In genomic region chr2:12728221-12728777, GRCh38 we compare ENCODE assay signal across 8 cellular contexts. TPM values are rescaled to one million over a fixed set of nuclear protein-coding genes. Genes with fewer than 3 reads are reported as not detected.
A peak's percentile ranks its signal among the peaks of the same experiment; 100 is the strongest.
DNase-seq lines count a peak whose midpoint lies in the region; ATAC-seq and TF ChIP-seq lines count a peak whose summit lies in the region.

No MANE protein-coding gene starts in this region.

- no peaks in the 10 kb centered on the region for H3K9me2 ChIP-seq in Loucy (replicated peaks; ENCODE audit: low read depth, low read length)

- peaks cover 15% of the 10 kb centered on the region for H3K36me3 Mint-ChIP-seq in activated naive CD4-positive, alpha-beta T cell treated with anti-CD3 and anti-CD28 coated beads for 36 hours (ENCODE audit: low read depth)

- 45 to 78% methylated on average over 9 of the region's 9 CpGs for WGBS in sigmoid colon, 2 donors
- no CpG with 5 or more reads among the region's 9 CpGs for WGBS in neuronal stem cell (ENCODE audit: extremely low coverage in 2 of 2, insufficient read length in 2 of 2, insufficient replicate concordance in 1 of 2), 2 donors

- no peak overlapping the region for H4K91ac ChIP-seq in neuronal stem cell (ENCODE audit: low read depth, low read length, poor library complexity)

- H3K23ac ChIP-seq in neuronal stem cell (ENCODE audit: low read depth, low read length, poor library complexity), result no peak overlapping the region

- no peak overlapping the region for H3K9ac ChIP-seq in Loucy (ENCODE audit: low read depth, low read length, poor library complexity, severe bottlenecking)
- H3K9ac ChIP-seq in neuronal stem cell (ENCODE audit: low read depth, low read length, poor library complexity), result no peak overlapping the region

- H3K27ac ChIP-seq in upper lobe of right lung (no peak overlapping the region), sigmoid colon (peak overlapping the region in 1 of 4 donors; percentile 36), neuronal stem cell (replicated peaks; ENCODE audit: low read length) (no peak overlapping the region)

- ATAC-seq in GM21529 (IDR thresholded peaks at IDR 0.05; ENCODE audit: unreplicated experiment), result peak; percentile 93
- ATAC-seq in upper lobe of right lung, result peak; percentile 16

- no peak overlapping the region for H2AK5ac ChIP-seq in neuronal stem cell (ENCODE audit: low read depth, low read length)

- H3K79me2 ChIP-seq in Loucy (ENCODE audit: insufficient read depth, low read length), result peaks cover 65% of the 10 kb centered on the region

- no peak for TF ChIP-seq EP300 in sigmoid colon (IDR thresholded peaks at IDR 0.05)

- H3F3A ChIP-seq in Loucy (ENCODE audit: low read depth), result 0 out of 2 replicates have a peak, but pooled peaks cover 2% of the 10 kb centered on the region

- no peak for TF ChIP-seq CTCF in GM12864 (IDR thresholded peaks at IDR 0.05; ENCODE audit: low read depth, low read length, missing control alignments)
- no peak for TF ChIP-seq CTCF in Loucy (conservative IDR thresholded peaks at IDR 0.05; ENCODE audit: low read length)
- TF ChIP-seq CTCF in upper lobe of right lung (IDR thresholded peaks at IDR 0.05), result no peak
- no peak for TF ChIP-seq CTCF in sigmoid colon (IDR thresholded peaks at IDR 0.05)

- peak overlapping the region; percentile 67 for H3K4me2 ChIP-seq in Loucy (ENCODE audit: low read depth, low read length, poor library complexity, severe bottlenecking)
- H3K4me2 ChIP-seq in neuronal stem cell (ENCODE audit: insufficient read depth, low read length, poor library complexity, severe bottlenecking), result no peak overlapping the region

- H3K79me1 ChIP-seq in neuronal stem cell (ENCODE audit: low read depth, low read length), result peaks cover 22% of the 10 kb centered on the region

- peaks cover 33% of the 10 kb centered on the region; the same call in 1 of the 2 replicates for H3K36me3 ChIP-seq in Loucy (ENCODE audit: insufficient read depth, low read length)
- peaks cover 62% of the 10 kb centered on the region for H3K36me3 ChIP-seq in upper lobe of right lung
- peaks cover 0 to 74% (median 11%) of the 10 kb centered on the region in 4 donors for H3K36me3 ChIP-seq in sigmoid colon
- H3K36me3 ChIP-seq in neuronal stem cell (replicated peaks in 1 of 2; ENCODE audit: control insufficient read depth in 2 of 2, insufficient read depth in 2 of 2, low read length in 2 of 2), result peaks cover 72 to 100% of the 10 kb centered on the region in 2 donors

- CTCF ChIA-PET in activated naive CD4-positive, alpha-beta T cell treated with anti-CD3 and anti-CD28 coated beads for 36 hours (lab: Charles Lee), result interaction anchor here (0.5 to 5.9 kb wide), 5 partner anchors 12 to 974 kb away, joined by 3 to 33 read pairs (median 3); partner anchors contain the start of gene TRIB2

- no peak overlapping the region for H2BK15ac ChIP-seq in neuronal stem cell (ENCODE audit: low read length)

- H3K14ac ChIP-seq in neuronal stem cell (ENCODE audit: low read length), result no peak overlapping the region

- no peak overlapping the region for H2BK12ac ChIP-seq in neuronal stem cell (ENCODE audit: low read length)

- no peak overlapping the region for H2BK120ac ChIP-seq in neuronal stem cell (ENCODE audit: low read depth, low read length)

- H3K27ac Mint-ChIP-seq in activated naive CD4-positive, alpha-beta T cell treated with anti-CD3 and anti-CD28 coated beads for 36 hours, result peak overlapping the region; percentile 48

- H3K4me3 ChIP-seq in GM12864 (ENCODE audit: low read depth, low read length) (no peak overlapping the region), Loucy (ENCODE audit: low read length, poor library complexity, severe bottlenecking) (peak overlapping the region; percentile 68), upper lobe of right lung (no peak overlapping the region), sigmoid colon (no peak overlapping the region), neuronal stem cell (ENCODE audit: low read length in 2 of 2) (no peak overlapping the region)

- H4K8ac ChIP-seq in neuronal stem cell (ENCODE audit: low read depth, low read length), result no peak overlapping the region

- H3K9me3 ChIP-seq in Loucy (ENCODE audit: insufficient read depth, low read depth, low read length) (no peaks in the 10 kb centered on the region), upper lobe of right lung (no peaks in the 10 kb centered on the region), sigmoid colon (no peaks in the 10 kb centered on the region), neuronal stem cell (replicated peaks in 1 of 2; ENCODE audit: control insufficient read depth in 2 of 2, insufficient read depth in 1 of 2, low read depth in 1 of 2, low read length in 2 of 2) (peaks cover 0 to 8% of the 10 kb centered on the region in 2 donors)

- H3K4me3 Mint-ChIP-seq in activated naive CD4-positive, alpha-beta T cell treated with anti-CD3 and anti-CD28 coated beads for 36 hours, result peak overlapping the region; percentile 56

- intact Hi-C loops in activated naive CD4-positive, alpha-beta T cell treated with anti-CD3 and anti-CD28 coated beads for 36 hours (cut with micrococcal nuclease), result loop anchor here (1.0 to 2.0 kb wide), 2 partner anchors 9 to 129 kb away; no protein-coding TSS in a partner anchor
- intact Hi-C loops in upper lobe of right lung (cut with DNase I), result loop anchor here (10.0 kb wide), 1 partner anchor 277 kb away; no protein-coding TSS in a partner anchor
- intact Hi-C loops in sigmoid colon (cut with DNase I), result no loop called here

- no peak overlapping the region for H3K4ac ChIP-seq in neuronal stem cell (ENCODE audit: low read length)

- no peak for TF ChIP-seq POLR2A in sigmoid colon (IDR thresholded peaks at IDR 0.05)

- H2BK5ac ChIP-seq in neuronal stem cell (ENCODE audit: low read length), result no peak overlapping the region

- DNase-seq in GM12864 (ENCODE audit: low read depth), result peak; percentile 85
- DNase-seq in activated naive CD4-positive, alpha-beta T cell treated with anti-CD3 and anti-CD28 coated beads for 36 hours, result peak; percentile 78
- no peak for DNase-seq in upper lobe of right lung
- no peak for DNase-seq in sigmoid colon
- DNase-seq in NCI-H1694 treated with DMSO at 0.1 percent for 48 hours (lab: John Stamatoyannopoulos, UW), result no peak
- no peak for DNase-seq in neuronal stem cell (ENCODE audit: low spot score)

- no peaks in the 10 kb centered on the region for H3K27me3 Mint-ChIP-seq in activated naive CD4-positive, alpha-beta T cell treated with anti-CD3 and anti-CD28 coated beads for 36 hours (ENCODE audit: low read depth)

- H3K4me1 Mint-ChIP-seq in activated naive CD4-positive, alpha-beta T cell treated with anti-CD3 and anti-CD28 coated beads for 36 hours (ENCODE audit: low read depth), result peaks cover 79% of the 10 kb centered on the region

- H3K27me3 ChIP-seq in Loucy (ENCODE audit: insufficient read depth, low read length, poor library complexity, severe bottlenecking) (no peaks in the 10 kb centered on the region), upper lobe of right lung (no peaks in the 10 kb centered on the region), sigmoid colon (no peaks in the 10 kb centered on the region), neuronal stem cell (ENCODE audit: control insufficient read depth in 3 of 3, insufficient read depth in 3 of 3, low read depth in 1 of 3, low read length in 3 of 3) (no peaks in the 10 kb centered on the region)

- H3K9me3 Mint-ChIP-seq in activated naive CD4-positive, alpha-beta T cell treated with anti-CD3 and anti-CD28 coated beads for 36 hours, result no peaks in the 10 kb centered on the region

- H3K4me1 ChIP-seq in Loucy (ENCODE audit: insufficient read depth, low read length, poor library complexity, severe bottlenecking), result peaks cover 29% of the 10 kb centered on the region
- H3K4me1 ChIP-seq in upper lobe of right lung, result peaks cover 64% of the 10 kb centered on the region
- H3K4me1 ChIP-seq in sigmoid colon, result peaks cover 0 to 71% (median 54%) of the 10 kb centered on the region in 4 donors
- peaks cover 10 to 12% of the 10 kb centered on the region in 2 donors for H3K4me1 ChIP-seq in neuronal stem cell (ENCODE audit: control insufficient read depth in 2 of 2, insufficient read depth in 1 of 2, low read depth in 1 of 2, low read length in 2 of 2)

- peaks cover 4% of the 10 kb centered on the region for H4K20me1 ChIP-seq in Loucy (ENCODE audit: insufficient read depth, low read length, poor library complexity, severe bottlenecking)

- H2AFZ ChIP-seq in Loucy (ENCODE audit: low read length) (peak overlapping the region; percentile 47; the same call in 1 of the 2 replicates), neuronal stem cell (ENCODE audit: low read length) (no peak overlapping the region)

- no peak overlapping the region for H3K18ac ChIP-seq in neuronal stem cell (ENCODE audit: low read length)

RNA-seq across cellular contexts. Expression of gene TRIB2, which starts 11.6 kb away (rescaled TPM):
- 1 to 10 TPM; 3.7 to 4.4 TPM for total RNA-seq in activated naive CD4-positive, alpha-beta T cell treated with anti-CD3 and anti-CD28 coated beads for 36 hours
- 50.7 TPM for total RNA-seq in upper lobe of right lung
- total RNA-seq in sigmoid colon, result 10 to 100 TPM; 34.2 to 56.2 (median 46.6) TPM
- polyA plus RNA-seq in sigmoid colon, result 10 to 100 TPM in 1 of 3 donors, 1 to 10 TPM in 2; 1.4 to 20.7 (median 6.6) TPM
- polyA plus RNA-seq in neuronal stem cell (2013, experiment 1 of 2), result 85.5 TPM
- 83.2 TPM for polyA plus RNA-seq in neuronal stem cell (2013, experiment 2 of 2)

Comparison
In these comparisons a context has a peak if more than half of its experiments do, and no peak if none do; other contexts are left out.
1. DNase-seq: peak in GM12864 (single experiment) and activated naive CD4-positive, alpha-beta T cell treated with anti-CD3 and anti-CD28 coated beads for 36 hours (single experiment); none in upper lobe of right lung (single experiment), sigmoid colon (single experiment), NCI-H1694 treated with DMSO at 0.1 percent for 48 hours (single experiment) and neuronal stem cell (single experiment).